9 cellular contexts compared by ENCODE assay signal in genomic region chr7:47622946-47623640, GRCh38. TPM values are rescaled to one million over a fixed set of nuclear protein-coding genes. Genes with fewer than 3 reads are reported as not detected.
DNase-seq lines count a peak whose midpoint lies in the region; ATAC-seq, FAIRE-seq and TF ChIP-seq lines count a peak whose summit lies in the region.
"Had no signal": no experiment of that assay in that cellular context is flagged by ENCODE, and none has a peak within 500 bp of the region (broad histone marks: within the 10 kb centered on the region; RNA-seq: fewer than 3 reads in every experiment).

No MANE protein-coding gene starts in this region.

- peak overlapping the region in 1 of 2 donors; percentile 56 for H3K27ac ChIP-seq in left lung

- no peak overlapping the region for H3K4me3 ChIP-seq in bronchial epithelial cell (ENCODE audit: low read depth, low read length)
- H3K4me3 ChIP-seq in left lung = no peak overlapping the region

- no peaks in the 10 kb centered on the region for H3K9me3 Mint-ChIP-seq in stimulated activated memory B cell treated with anti-CD40 and anti-IgM and Interleukin-4, amounts not matched to agents 10 μg/mL and 1 μg/mL and 100 μg/mL, for 72 hours

- no peaks in the 10 kb centered on the region for H3K27me3 Mint-ChIP-seq in stimulated activated memory B cell treated with anti-CD40 and anti-IgM and Interleukin-4, amounts not matched to agents 10 μg/mL and 1 μg/mL and 100 μg/mL, for 72 hours

- no peak overlapping the region for H3K4me3 Mint-ChIP-seq in stimulated activated memory B cell treated with anti-CD40 and anti-IgM and Interleukin-4, amounts not matched to agents 10 μg/mL and 1 μg/mL and 100 μg/mL, for 72 hours

- peak overlapping the region; percentile 70 for H3K27ac Mint-ChIP-seq in stimulated activated memory B cell treated with anti-CD40 and anti-IgM and Interleukin-4, amounts not matched to agents 10 μg/mL and 1 μg/mL and 100 μg/mL, for 72 hours

- DNase-seq in GOT3 (lab: John Stamatoyannopoulos, UW) = peak; percentile 21
- peak; percentile 55 for DNase-seq in bronchial epithelial cell (ENCODE audit: low read depth)
- peak in 1 of 2 donors; percentile 52 for DNase-seq in left lung
- no peak for DNase-seq in cerebellar cortex (ENCODE audit: low spot score)
- DNase-seq in stimulated activated CD4-positive, alpha-beta T cell treated with anti-CD3 and anti-CD28 coated beads, Interleukin-1b, Interleukin-23, amount 100 ng/mL, for 48 hours = no peak
- no peak for DNase-seq in left lobe of liver (ENCODE audit: low spot score)
- no peak for DNase-seq in HPDE6-E6E7 (ENCODE audit: extremely low spot score)
- DNase-seq: effector memory CD4-positive, alpha-beta T cell had no signal

- peak; percentile 95 for ATAC-seq in left lung
- ATAC-seq in stimulated activated memory B cell treated with anti-CD40 and anti-IgM and Interleukin-4, amounts not matched to agents 10 μg/mL and 1 μg/mL and 100 μg/mL, for 72 hours = no peak
- ATAC-seq in left lobe of liver = no peak

- peaks cover 5 to 20% of the 10 kb centered on the region in 2 donors for H3K4me1 ChIP-seq in left lung

- no peaks in the 10 kb centered on the region for H3K36me3 Mint-ChIP-seq in stimulated activated memory B cell treated with anti-CD40 and anti-IgM and Interleukin-4, amounts not matched to agents 10 μg/mL and 1 μg/mL and 100 μg/mL, for 72 hours

- no peaks in the 10 kb centered on the region for H3K9me3 ChIP-seq in left lung

- TF ChIP-seq CTCF in bronchial epithelial cell (IDR thresholded peaks at IDR 0.05; ENCODE audit: insufficient read depth, low read length, severe bottlenecking) (no peak), left lung (IDR thresholded peaks at IDR 0.05) (no peak)

- H3K4me1 Mint-ChIP-seq in stimulated activated memory B cell treated with anti-CD40 and anti-IgM and Interleukin-4, amounts not matched to agents 10 μg/mL and 1 μg/mL and 100 μg/mL, for 72 hours = peaks cover 65% of the 10 kb centered on the region

- H3K36me3 ChIP-seq in bronchial epithelial cell (ENCODE audit: control insufficient read depth, insufficient read depth, low read length) = no peaks in the 10 kb centered on the region
- no peaks in the 10 kb centered on the region for H3K36me3 ChIP-seq in left lung

- FAIRE-seq in bronchial epithelial cell (lab: Jason Lieb, UNC) = peak; percentile 60

- intact Hi-C loops in left lung (cut with DNase I) = no loop called here

- H3K27me3 ChIP-seq in bronchial epithelial cell (ENCODE audit: control insufficient read depth, insufficient read depth, low read length) (no peaks in the 10 kb centered on the region), left lung (no peaks in the 10 kb centered on the region)

RNA-seq across cellular contexts. Expression of gene TNS3, which starts 41.2 kb away (rescaled TPM):
- total RNA-seq in bronchial epithelial cell (1.8 and 2.6 TPM in 2 replicates), left lung (100 to 1,000 TPM; 126 to 151 TPM), left lobe of liver (47.2 TPM)

Comparison
In these comparisons a context has a peak if more than half of its experiments do, and no peak if none do; other contexts are left out.
1. DNase-seq: peak in GOT3 (single experiment) and bronchial epithelial cell (single experiment); none in cerebellar cortex (single experiment), stimulated activated CD4-positive, alpha-beta T cell treated with anti-CD3 and anti-CD28 coated beads, Interleukin-1b, Interleukin-23, amount 100 ng/mL, for 48 hours (single experiment), left lobe of liver (single experiment) and HPDE6-E6E7 (single experiment).
2. RNA of gene TNS3, which starts 41.2 kb away (total RNA-seq): 126 to 151 TPM in left lung and 47.2 TPM in left lobe of liver (single experiment); 1.8 to 2.6 TPM in bronchial epithelial cell; every median in the first group is over 10 times any median in the second.